Comparison of ENCODE assay signal across 8 cellular contexts in the genomic region with DNA sequence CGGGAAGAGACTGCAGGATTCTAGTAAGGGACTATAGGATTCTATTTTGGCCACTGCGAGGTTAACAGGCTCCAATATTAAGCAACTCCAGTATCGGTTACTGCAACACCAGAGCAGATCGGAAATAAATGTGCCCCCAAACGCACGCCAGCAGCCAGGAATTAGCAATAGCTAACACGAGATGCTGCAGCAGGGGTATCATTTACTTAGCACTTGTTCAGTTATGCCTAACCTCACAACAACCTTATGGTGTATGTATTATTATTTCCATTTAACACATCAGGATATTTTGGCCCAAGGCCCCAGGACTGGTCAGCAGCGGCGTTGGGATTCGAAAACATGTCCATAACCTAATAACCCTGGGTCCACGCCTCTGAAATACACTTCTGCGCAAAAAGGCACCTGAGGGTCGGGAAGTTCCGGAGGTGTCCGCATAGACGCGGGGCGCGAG. TPM values are rescaled to one million over a fixed set of nuclear protein-coding genes. Genes with fewer than 3 reads are reported as not detected.
DNase-seq lines count a peak whose midpoint lies in the region; ATAC-seq and TF ChIP-seq lines count a peak whose summit lies in the region.

No MANE protein-coding gene starts in this region.

- no peaks in the 10 kb centered on the region for H3K36me3 ChIP-seq in SK-N-SH (replicated peaks in 1 of 2; ENCODE audit: control insufficient read depth in 1 of 2, insufficient read depth in 2 of 2, low read length in 1 of 2)
- H3K36me3 ChIP-seq in effector memory CD4-positive, alpha-beta T cell (ENCODE audit: control insufficient read depth, insufficient read depth, low read length): no peaks in the 10 kb centered on the region

- H3K9me2 ChIP-seq in SK-N-SH: no peaks in the 10 kb centered on the region

- peak; percentile 43 for DNase-seq in activated CD8-positive, alpha-beta memory T cell treated with anti-CD3 and anti-CD28 coated beads, Interleukin-2, amount 10 ng/mL, durations not matched to agents 7 days and 5 days
- DNase-seq in activated CD8-positive, alpha-beta memory T cell treated with anti-CD3 and anti-CD28 coated beads for 24 hours: no peak
- DNase-seq in SK-N-SH (peak; percentile 36), midbrain (lab: John Stamatoyannopoulos, UW) (peak; percentile 54), type B pancreatic cell (ENCODE audit: extremely low spot score, unreplicated experiment) (no peak)
- peak in 1 of 3 donors; percentile 2 for DNase-seq in effector memory CD4-positive, alpha-beta T cell
- no peak for DNase-seq in central memory CD4-positive, alpha-beta T cell

- peaks cover 2% of the 10 kb centered on the region for H3K27me3 Mint-ChIP-seq in activated CD8-positive, alpha-beta memory T cell treated with anti-CD3 and anti-CD28 coated beads, Interleukin-2, amount 10 ng/mL, durations not matched to agents 7 days and 5 days
- H3K27me3 Mint-ChIP-seq in type B pancreatic cell: no peaks in the 10 kb centered on the region

- peak overlapping the region; percentile 84 for H3K9ac ChIP-seq in SK-N-SH

- peak; percentile 7 for ATAC-seq in activated CD8-positive, alpha-beta memory T cell treated with anti-CD3 and anti-CD28 coated beads, Interleukin-2, amount 10 ng/mL, durations not matched to agents 7 days and 5 days
- peak; percentile 0 for ATAC-seq in HG03108 (IDR thresholded peaks at IDR 0.05; ENCODE audit: unreplicated experiment)

- H4K20me1 ChIP-seq in SK-N-SH (ENCODE audit: insufficient read depth): no peaks in the 10 kb centered on the region

- no peak for TF ChIP-seq EP300 in SK-N-SH (IDR thresholded peaks at IDR 0.05; ENCODE audit: borderline replicate concordance in 1 of 2, low read depth in 1 of 2, low read length in 1 of 2)

- peak overlapping the region; percentile 90 for H3K4me2 ChIP-seq in SK-N-SH

- CTCF ChIA-PET in activated CD8-positive, alpha-beta memory T cell treated with anti-CD3 and anti-CD28 coated beads, Interleukin-2, amount 10 ng/mL, durations not matched to agents 7 days and 5 days (lab: Charles Lee): interaction anchor here (1.2 to 2.4 kb wide), 4 partner anchors 8 to 240 kb away, joined by 3 to 9 read pairs (median 4); a partner anchor contains a TSS
- CTCF ChIA-PET in SK-N-SH (lab: Yijun Ruan, JAX): interaction anchor here (0.9 to 4.1 kb wide), 7 partner anchors 8 to 239 kb away, joined by 3 to 20 read pairs (median 3); a partner anchor contains a TSS

- peak overlapping the region; percentile 64 to 92 for H3K4me3 ChIP-seq in SK-N-SH (ENCODE audit: low read depth in 2 of 2, low read length in 1 of 2)
- H3K4me3 ChIP-seq in effector memory CD4-positive, alpha-beta T cell (ENCODE audit: insufficient read depth, low read depth, low read length, poor library complexity, severe bottlenecking): peak overlapping the region; percentile 83

- H2AFZ ChIP-seq in SK-N-SH (ENCODE audit: low read depth): peak overlapping the region; percentile 79

- TF ChIP-seq RAD21 in SK-N-SH (IDR thresholded peaks at IDR 0.05; ENCODE audit: low read length): no peak

- no peaks in the 10 kb centered on the region for H3K9me3 ChIP-seq in SK-N-SH
- H3K9me3 ChIP-seq in effector memory CD4-positive, alpha-beta T cell (ENCODE audit: control insufficient read depth, low read length): no peaks in the 10 kb centered on the region

- H3K79me2 ChIP-seq in SK-N-SH (ENCODE audit: insufficient read depth): peaks cover 46% of the 10 kb centered on the region

- H3K36me3 Mint-ChIP-seq in activated CD8-positive, alpha-beta memory T cell treated with anti-CD3 and anti-CD28 coated beads, Interleukin-2, amount 10 ng/mL, durations not matched to agents 7 days and 5 days: peaks cover 13% of the 10 kb centered on the region
- peaks cover 12% of the 10 kb centered on the region for H3K36me3 Mint-ChIP-seq in type B pancreatic cell

- WGBS in SK-N-SH (ENCODE audit: low lambda C conversion rate): 4% methylated on average over 10 of the region's 19 CpGs

- H3K27ac ChIP-seq in SK-N-SH (ENCODE audit: low read depth in 2 of 2, low read length in 1 of 2): peak overlapping the region; percentile 35 to 71; a peak in 2 of 4 replicates
- peak overlapping the region; percentile 86 for H3K27ac ChIP-seq in effector memory CD4-positive, alpha-beta T cell (ENCODE audit: insufficient read depth, low read length, poor library complexity, severe bottlenecking)

- peaks cover 22% of the 10 kb centered on the region for H3K4me1 Mint-ChIP-seq in activated CD8-positive, alpha-beta memory T cell treated with anti-CD3 and anti-CD28 coated beads, Interleukin-2, amount 10 ng/mL, durations not matched to agents 7 days and 5 days
- H3K4me1 Mint-ChIP-seq in type B pancreatic cell (ENCODE audit: unreplicated experiment): peaks cover 7% of the 10 kb centered on the region

- H3K9me3 Mint-ChIP-seq in activated CD8-positive, alpha-beta memory T cell treated with anti-CD3 and anti-CD28 coated beads, Interleukin-2, amount 10 ng/mL, durations not matched to agents 7 days and 5 days (ENCODE audit: low read depth): peaks cover 2% of the 10 kb centered on the region
- peaks cover 5% of the 10 kb centered on the region for H3K9me3 Mint-ChIP-seq in type B pancreatic cell

- peak overlapping the region; percentile 75 for H3K27ac Mint-ChIP-seq in activated CD8-positive, alpha-beta memory T cell treated with anti-CD3 and anti-CD28 coated beads, Interleukin-2, amount 10 ng/mL, durations not matched to agents 7 days and 5 days
- H3K27ac Mint-ChIP-seq in type B pancreatic cell: peak overlapping the region; percentile 57

- peaks cover 8% of the 10 kb centered on the region for H3F3A ChIP-seq in SK-N-SH (replicated peaks; ENCODE audit: insufficient read depth)

- peak overlapping the region; percentile 83 for H3K4me3 Mint-ChIP-seq in activated CD8-positive, alpha-beta memory T cell treated with anti-CD3 and anti-CD28 coated beads, Interleukin-2, amount 10 ng/mL, durations not matched to agents 7 days and 5 days
- H3K4me3 Mint-ChIP-seq in type B pancreatic cell: peak overlapping the region; percentile 91

- TF ChIP-seq CTCF in SK-N-SH (IDR thresholded peaks at IDR 0.05) (no peak), type B pancreatic cell (conservative IDR thresholded peaks at IDR 0.05) (no peak)

- H3K4me1 ChIP-seq in SK-N-SH (ENCODE audit: control insufficient read depth in 1 of 2, insufficient read depth in 2 of 2, low read depth in 1 of 2, low read length in 1 of 2): peaks cover 3 to 4% of the 10 kb centered on the region in 2 experiments; a peak in 2 of 4 replicates
- H3K4me1 ChIP-seq in effector memory CD4-positive, alpha-beta T cell (ENCODE audit: control insufficient read depth, insufficient read depth, low read length, poor library complexity, severe bottlenecking): peaks cover 12% of the 10 kb centered on the region

- POLR2A ChIA-PET in SK-N-SH (lab: Yijun Ruan, JAX): interaction anchor here (0.6 to 0.8 kb wide), 3 partner anchors 32 to 240 kb away, joined by 3 to 6 read pairs (median 3); a partner anchor contains a TSS

- H3K27me3 ChIP-seq in SK-N-SH (ENCODE audit: insufficient read depth): no peaks in the 10 kb centered on the region
- H3K27me3 ChIP-seq in effector memory CD4-positive, alpha-beta T cell (replicated peaks; ENCODE audit: control insufficient read depth, insufficient read depth, low read length, poor library complexity, severe bottlenecking): no peaks in the 10 kb centered on the region

TF ChIP-seq in SK-N-SH, 30 proteins besides CTCF, POLR2A, EP300 and RAD21:
- TF ChIP-seq TAF1 (IDR thresholded peaks at IDR 0.05; ENCODE audit: borderline replicate concordance, low read depth, low read length) (no peak), YY1 (IDR thresholded peaks at IDR 0.05; ENCODE audit: low read depth) (no peak), MXI1 (IDR thresholded peaks at IDR 0.05; ENCODE audit: low read depth, low read length) (no peak), GATA2 (CRISPR knock-in tag; IDR thresholded peaks at IDR 0.05) (no peak), POLR2AphosphoS5 (IDR thresholded peaks at IDR 0.05; ENCODE audit: low read depth, low read length) (no peak), RFX5 (IDR thresholded peaks at IDR 0.05; ENCODE audit: low read length) (no peak)
- TF ChIP-seq, protein P1, sequence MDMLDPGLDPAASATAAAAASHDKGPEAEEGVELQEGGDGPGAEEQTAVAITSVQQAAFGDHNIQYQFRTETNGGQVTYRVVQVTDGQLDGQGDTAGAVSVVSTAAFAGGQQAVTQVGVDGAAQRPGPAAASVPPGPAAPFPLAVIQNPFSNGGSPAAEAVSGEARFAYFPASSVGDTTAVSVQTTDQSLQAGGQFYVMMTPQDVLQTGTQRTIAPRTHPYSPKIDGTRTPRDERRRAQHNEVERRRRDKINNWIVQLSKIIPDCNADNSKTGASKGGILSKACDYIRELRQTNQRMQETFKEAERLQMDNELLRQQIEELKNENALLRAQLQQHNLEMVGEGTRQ (IDR thresholded peaks at IDR 0.05; ENCODE audit: borderline replicate concordance, low read depth, low read length): no peak

RNA-seq across cellular contexts. Expression of a gene that starts 0.8 kb away (rescaled TPM):
- 1 to 10 TPM; 7.1 to 8.4 TPM for total RNA-seq in activated CD8-positive, alpha-beta memory T cell treated with anti-CD3 and anti-CD28 coated beads, Interleukin-2, amount 10 ng/mL, durations not matched to agents 7 days and 5 days
- polyA plus RNA-seq in SK-N-SH (2012; rRNA removed): 6.8 and 6.9 TPM in 2 replicates
- polyA plus RNA-seq in SK-N-SH (2012; cell fraction: cytosol; rRNA removed): 9.7 and 10.6 TPM in 2 replicates
- polyA plus RNA-seq in SK-N-SH (2012; cell fraction: nucleus; rRNA removed): 5.0 and 6.5 TPM in 2 replicates
- 14.8 and 16.7 TPM in 2 replicates for total RNA-seq in type B pancreatic cell (ENCODE audit: low replicate concordance)

Comparison
In these comparisons a context has a peak if more than half of its experiments do, and no peak if none do; other contexts are left out.
1. DNase-seq: peak in activated CD8-positive, alpha-beta memory T cell treated with anti-CD3 and anti-CD28 coated beads, Interleukin-2, amount 10 ng/mL, durations not matched to agents 7 days and 5 days (single experiment), SK-N-SH (single experiment) and midbrain (single experiment); none in activated CD8-positive, alpha-beta memory T cell treated with anti-CD3 and anti-CD28 coated beads for 24 hours (single experiment), type B pancreatic cell (single experiment) and central memory CD4-positive, alpha-beta T cell (single experiment).